ENCODE assay signal across 25 cellular contexts in genomic region chr7:98521089-98521692, GRCh38.
"Had no signal": no experiment of that assay in that cellular context is flagged by ENCODE, and none has a peak within 500 bp of the region (broad histone marks: within the 10 kb centered on the region; RNA-seq: fewer than 3 reads in every experiment).

No MANE protein-coding gene starts in this region.

- H3K9ac ChIP-seq: neural progenitor cell had no signal

- ATAC-seq: naive thymus-derived CD4-positive, alpha-beta T cell; natural killer cell; pancreas; psoas muscle; right cardiac atrium; sciatic nerve; stimulated activated effector memory CD8-positive, alpha-beta T cell treated with anti-CD3 and anti-CD28 coated beads, Interleukin-12 subunit alpha, Interleukin-12 subunit beta, amount 100 ng/mL, for 72 hours; stimulated activated naive B cell treated with anti-CD40 and anti-IgM and Interleukin-4, amounts not matched to agents 10 μg/mL and 1 μg/mL and 100 μg/mL, for 72 hours had no signal

- H3K4me1 ChIP-seq: neural progenitor cell, pancreas, psoas muscle, stomach, thyroid gland, tibial nerve, vagina had no signal

- H3K9me3 ChIP-seq: pancreas, psoas muscle, thoracic aorta, thyroid gland, vagina had no signal

- H3K4me3 Mint-ChIP-seq: naive thymus-derived CD4-positive, alpha-beta T cell; natural killer cell; nephron; neural progenitor cell; stimulated activated effector memory CD8-positive, alpha-beta T cell treated with anti-CD3 and anti-CD28 coated beads, Interleukin-12 subunit alpha, Interleukin-12 subunit beta, amount 100 ng/mL, for 72 hours; stimulated activated naive B cell treated with anti-CD40 and anti-IgM and Interleukin-4, amounts not matched to agents 10 μg/mL and 1 μg/mL and 100 μg/mL, for 72 hours; stimulated activated naive CD8-positive, alpha-beta T cell treated with anti-CD3 and anti-CD28 coated beads, Interleukin-15, Interleukin-2, amounts not matched to agents 100 ng/mL and 50 ng/mL, for 24 hours; type B pancreatic cell had no signal

- H3K4me3 ChIP-seq: neural progenitor cell, pancreas, psoas muscle, skin epidermis, smooth muscle cell, stomach, thoracic aorta, thyroid gland, tibial nerve, vagina had no signal

- H2AFZ ChIP-seq: neural progenitor cell had no signal

- H3K36me3 ChIP-seq: neural progenitor cell, pancreas, stomach, thoracic aorta, thyroid gland, tibial nerve, vagina had no signal

- H3K27me3 ChIP-seq: neural progenitor cell, pancreas, stomach, thyroid gland, tibial nerve, vagina had no signal

- H3K27me3 Mint-ChIP-seq: stimulated activated naive CD8-positive, alpha-beta T cell treated with anti-CD3 and anti-CD28 coated beads, Interleukin-15, Interleukin-2, amounts not matched to agents 100 ng/mL and 50 ng/mL, for 24 hours had no signal

- H3K36me3 Mint-ChIP-seq: naive thymus-derived CD4-positive, alpha-beta T cell; natural killer cell; neural progenitor cell; stimulated activated effector memory CD8-positive, alpha-beta T cell treated with anti-CD3 and anti-CD28 coated beads, Interleukin-12 subunit alpha, Interleukin-12 subunit beta, amount 100 ng/mL, for 72 hours; stimulated activated naive B cell treated with anti-CD40 and anti-IgM and Interleukin-4, amounts not matched to agents 10 μg/mL and 1 μg/mL and 100 μg/mL, for 72 hours; type B pancreatic cell had no signal

- H3K4me2 ChIP-seq: neural progenitor cell, smooth muscle cell had no signal

- H3K9me3 Mint-ChIP-seq: natural killer cell; stimulated activated effector memory CD8-positive, alpha-beta T cell treated with anti-CD3 and anti-CD28 coated beads, Interleukin-12 subunit alpha, Interleukin-12 subunit beta, amount 100 ng/mL, for 72 hours; stimulated activated naive CD8-positive, alpha-beta T cell treated with anti-CD3 and anti-CD28 coated beads, Interleukin-15, Interleukin-2, amounts not matched to agents 100 ng/mL and 50 ng/mL, for 24 hours; type B pancreatic cell had no signal

- DNase-seq: naive thymus-derived CD4-positive, alpha-beta T cell; natural killer cell; occipital lobe; psoas muscle; right cardiac atrium; stimulated activated CD4-positive, alpha-beta T cell treated with anti-CD3 and anti-CD28 coated beads, Interleukin-2, amount 100 ng/mL, for 48 hours; stimulated activated CD4-positive, alpha-beta T cell treated with anti-CD3 and anti-CD28 coated beads, Interleukin-4, amount 100 ng/mL, for 24 hours; stimulated activated naive B cell treated with anti-CD40 and anti-IgM and Interleukin-4, amounts not matched to agents 10 μg/mL and 1 μg/mL and 100 μg/mL, for 72 hours; stimulated activated naive CD4-positive, alpha-beta T cell treated with Interleukin-2 at 50 U/mL for 16 hours; stomach; thyroid gland had no signal

- H3K4me1 Mint-ChIP-seq: natural killer cell; nephron; neural progenitor cell; stimulated activated effector memory CD8-positive, alpha-beta T cell treated with anti-CD3 and anti-CD28 coated beads, Interleukin-12 subunit alpha, Interleukin-12 subunit beta, amount 100 ng/mL, for 72 hours; stimulated activated naive B cell treated with anti-CD40 and anti-IgM and Interleukin-4, amounts not matched to agents 10 μg/mL and 1 μg/mL and 100 μg/mL, for 72 hours had no signal

- FAIRE-seq: pancreas, urothelium cell line had no signal

- H3K27ac ChIP-seq: neural progenitor cell, pancreas, psoas muscle, skin epidermis, stomach, thoracic aorta, thyroid gland, tibial nerve, vagina had no signal

- H3K27ac Mint-ChIP-seq: naive thymus-derived CD4-positive, alpha-beta T cell; natural killer cell; nephron; neural progenitor cell; progenitor cell of endocrine pancreas; stimulated activated effector memory CD8-positive, alpha-beta T cell treated with anti-CD3 and anti-CD28 coated beads, Interleukin-12 subunit alpha, Interleukin-12 subunit beta, amount 100 ng/mL, for 72 hours; stimulated activated naive B cell treated with anti-CD40 and anti-IgM and Interleukin-4, amounts not matched to agents 10 μg/mL and 1 μg/mL and 100 μg/mL, for 72 hours; stimulated activated naive CD8-positive, alpha-beta T cell treated with anti-CD3 and anti-CD28 coated beads, Interleukin-15, Interleukin-2, amounts not matched to agents 100 ng/mL and 50 ng/mL, for 24 hours; type B pancreatic cell had no signal
